8 cellular contexts compared by ENCODE assay signal in the genomic region with DNA sequence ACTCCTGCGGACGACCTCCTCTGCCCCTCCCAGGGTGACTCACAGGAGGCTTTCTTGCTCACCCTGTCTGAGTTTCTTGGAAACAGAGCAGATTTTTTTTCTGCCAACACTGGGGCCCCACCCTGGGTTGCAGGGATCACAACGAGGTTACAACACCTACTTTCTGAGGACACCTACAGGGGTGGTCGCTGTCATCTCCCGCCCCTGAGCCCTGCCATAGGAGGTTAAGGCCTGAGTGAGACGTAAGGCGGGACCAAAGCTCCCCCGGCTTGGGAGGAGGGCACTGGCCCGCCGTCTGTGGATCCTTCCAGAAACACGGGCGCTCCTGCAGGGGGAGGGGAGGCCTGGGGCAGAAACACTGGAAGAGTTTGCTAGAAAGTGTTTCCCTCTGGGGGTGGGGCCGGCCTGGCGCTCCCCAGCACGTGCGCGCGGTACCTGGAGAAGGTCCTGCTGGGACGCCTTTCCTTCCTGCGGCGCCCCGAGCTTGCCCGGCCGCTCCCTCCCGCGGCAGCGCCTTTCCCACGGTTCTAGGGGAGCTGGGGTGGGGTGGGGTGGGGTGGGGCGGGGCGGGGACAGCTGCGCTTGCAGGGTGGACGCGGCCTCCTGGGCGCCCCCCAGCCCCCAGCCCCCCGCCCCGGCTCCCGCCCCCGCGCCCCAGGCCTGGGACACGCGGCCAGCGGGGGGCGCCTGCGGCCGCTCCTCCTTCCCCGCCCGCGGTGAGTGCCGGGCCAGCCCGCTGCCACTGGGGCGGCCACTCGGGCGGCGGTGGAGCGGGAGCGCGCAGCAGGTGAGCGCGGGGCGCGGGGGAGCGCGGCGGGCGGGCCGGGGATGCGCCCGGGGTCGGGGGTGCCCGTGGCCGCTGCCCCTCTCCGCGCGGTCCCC. TPM values are rescaled to one million over a fixed set of nuclear protein-coding genes. Genes with fewer than 3 reads are reported as not detected.
DNase-seq lines count a peak whose midpoint lies in the region; ATAC-seq and TF ChIP-seq lines count a peak whose summit lies in the region.

No MANE protein-coding gene starts in this region.

- peak; percentile 65 for DNase-seq in GM19240 (ENCODE audit: insufficient read length, low spot score)
- DNase-seq in T-cell = peak in 7 of 34 experiments; percentile 16 to 54 (median 49)
- DNase-seq in astrocyte of the spinal cord (ENCODE audit: low read depth, low spot score) = peak; percentile 50
- DNase-seq in iPS-NIHi7 (ENCODE audit: extremely low spot score) = peak; percentile 61
- DNase-seq in stimulated activated CD4-positive, alpha-beta T cell treated with anti-CD3 and anti-CD28 coated beads, Interleukin-12 subunit alpha, Interleukin-12 subunit beta, amount 100 ng/mL, for 48 hours (ENCODE audit: low read depth in 2 of 3, low spot score in 1 of 3) = peak; percentile 41 to 52 (median 49)
- no peak for DNase-seq in NK-92 (lab: John Stamatoyannopoulos, UW; ENCODE audit: unreplicated experiment)

- ATAC-seq in HG03457 (IDR thresholded peaks at IDR 0.05; ENCODE audit: unreplicated experiment) (peak; percentile 55), T-cell (replicated peaks in 1 of 4) (peak; percentile 75 to 78 (median 78))

- CTCF ChIA-PET in T-cell (lab: Charles Lee) = interaction anchor here (0.6 to 0.9 kb wide), 3 partner anchors 20 to 297 kb away, joined by 3 to 5 read pairs (median 4); no protein-coding TSS in a partner anchor

- TF ChIP-seq CTCF in C4-2B (conservative IDR thresholded peaks at IDR 0.05) = peak; percentile 61
- TF ChIP-seq CTCF in astrocyte of the spinal cord (IDR thresholded peaks at IDR 0.05; ENCODE audit: low read depth, low read length) = peak; percentile 14

- no peaks in the 10 kb centered on the region for H3K36me3 Mint-ChIP-seq in T-cell

- peaks cover 7 to 14% (median 9%) of the 10 kb centered on the region in 3 donors for H3K4me1 Mint-ChIP-seq in T-cell

- POLR2A ChIA-PET in T-cell (lab: Charles Lee) = no interaction called here

- peak overlapping the region; percentile 78 for H3K27ac ChIP-seq in C4-2B

- H3K9me3 Mint-ChIP-seq in T-cell = no peaks in the 10 kb centered on the region

- H3K27ac Mint-ChIP-seq in T-cell = peak overlapping the region in 1 of 2 donors; percentile 39

- in situ Hi-C loops in astrocyte of the spinal cord (cut with HindIII; ENCODE audit: low sequenced_read_pairs) = no loop called here

- no peaks in the 10 kb centered on the region for H3K27me3 Mint-ChIP-seq in T-cell

- peak overlapping the region; percentile 52 for H3K4me3 ChIP-seq in astrocyte of the spinal cord (ENCODE audit: low read depth, low read length)

- peak overlapping the region; percentile 66 to 79 (median 77) for H3K4me3 Mint-ChIP-seq in T-cell

RNA-seq across cellular contexts. Expression of a gene that starts 20.7 kb away (rescaled TPM):
- total RNA-seq in T-cell = 100 to 1,000 TPM; 201 to 314 (median 278) TPM
